ENCODE assay signal across 11 cellular contexts in the genomic region with DNA sequence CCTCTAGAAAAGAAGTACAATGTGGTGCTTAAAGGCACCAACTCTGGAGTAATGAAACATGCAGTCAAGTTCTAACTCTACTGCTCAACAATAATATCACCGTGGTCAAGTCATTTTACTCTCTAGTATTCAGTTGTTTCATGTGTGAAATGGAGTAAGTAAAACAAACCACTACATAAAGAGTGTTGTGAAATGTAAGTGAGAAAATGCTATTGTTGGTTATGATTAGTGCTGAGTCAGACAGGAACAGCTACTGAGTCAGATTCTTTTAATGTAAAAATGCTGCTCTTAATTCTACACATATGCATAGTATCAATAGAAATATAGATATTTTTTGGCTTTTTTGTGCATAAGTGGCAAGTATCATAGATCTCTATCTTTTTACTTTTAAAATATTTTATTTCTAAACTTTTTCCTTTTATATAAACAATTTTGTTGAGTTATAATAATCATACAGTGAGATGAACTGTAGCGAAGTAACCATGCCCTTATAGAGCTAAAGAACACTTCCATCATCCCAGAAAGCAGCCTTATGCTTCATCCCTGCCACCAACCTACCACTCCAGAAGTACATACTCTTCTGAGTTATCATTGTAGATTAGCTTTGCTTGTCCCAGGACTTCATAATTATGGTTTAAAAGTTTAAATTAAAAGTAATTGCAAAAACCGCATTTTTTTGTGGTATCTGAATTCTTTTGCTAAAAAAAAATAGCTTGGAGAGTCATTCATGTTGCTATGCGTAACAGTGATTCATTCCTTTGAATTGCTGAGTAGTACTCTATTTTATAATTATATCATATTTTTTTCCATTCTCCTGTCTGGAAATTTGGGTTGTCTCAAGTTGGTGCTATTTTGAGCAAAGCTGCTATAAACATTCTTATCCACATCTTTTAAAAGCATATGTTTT.
A peak's percentile ranks its signal among the peaks of the same experiment; 100 is the strongest.
DNase-seq lines count a peak whose midpoint lies in the region; ATAC-seq and FAIRE-seq lines count a peak whose summit lies in the region.
"Had no signal": no experiment of that assay in that cellular context is flagged by ENCODE, and none has a peak within 500 bp of the region (broad histone marks: within the 10 kb centered on the region; RNA-seq: fewer than 3 reads in every experiment).

No MANE protein-coding gene starts in this region.

- peak; percentile 71 for FAIRE-seq in GM18507 (lab: Jason Lieb, UNC)

- no peaks in the 10 kb centered on the region for H3K9me3 ChIP-seq in naive thymus-derived CD4-positive, alpha-beta T cell (ENCODE audit: control insufficient read depth in 2 of 3, low read length in 3 of 3)
- H3K9me3 ChIP-seq: lower lobe of right lung had no signal

- H3K27me3 ChIP-seq in naive thymus-derived CD4-positive, alpha-beta T cell (ENCODE audit: control insufficient read depth in 2 of 2, insufficient read depth in 2 of 2, low read length in 2 of 2) = no peaks in the 10 kb centered on the region

- H3K36me3 Mint-ChIP-seq in naive thymus-derived CD4-positive, alpha-beta T cell = peaks cover 0 to 12% (median 5%) of the 10 kb centered on the region in 5 donors

- H3K27me3 Mint-ChIP-seq in naive thymus-derived CD4-positive, alpha-beta T cell = no peaks in the 10 kb centered on the region

- no peak overlapping the region for H3K27ac Mint-ChIP-seq in naive thymus-derived CD4-positive, alpha-beta T cell

- intact Hi-C loops in naive thymus-derived CD4-positive, alpha-beta T cell (cut with micrococcal nuclease) = no loop called here

- H3K9me3 Mint-ChIP-seq in naive thymus-derived CD4-positive, alpha-beta T cell = peaks cover 2 to 27% (median 12%) of the 10 kb centered on the region in 11 donors

- CTCF ChIA-PET in naive thymus-derived CD4-positive, alpha-beta T cell (lab: Charles Lee) = interaction anchor here (0.8 kb wide), 1 partner anchor 20 kb away, joined by 3 read pairs; no protein-coding TSS in a partner anchor

- no peak overlapping the region for H3K4me3 ChIP-seq in naive thymus-derived CD4-positive, alpha-beta T cell (ENCODE audit: low read length)
- H3K4me3 ChIP-seq: lower lobe of right lung had no signal

- no peaks in the 10 kb centered on the region for H3K36me3 ChIP-seq in naive thymus-derived CD4-positive, alpha-beta T cell (ENCODE audit: control insufficient read depth in 2 of 3, insufficient read depth in 3 of 3, low read length in 3 of 3)
- H3K36me3 ChIP-seq: lower lobe of right lung had no signal

- DNase-seq in GM18507 (ENCODE audit: extremely low spot score, insufficient read length, low read depth) (no peak), amniotic epithelial cell (ENCODE audit: low read depth) (peak; percentile 75), KG1 (lab: John Stamatoyannopoulos, UW) (no peak), COLO668 (lab: John Stamatoyannopoulos, UW; ENCODE audit: unreplicated experiment) (no peak)
- no peak for DNase-seq in naive thymus-derived CD4-positive, alpha-beta T cell
- no peak for DNase-seq in activated CD8-positive, alpha-beta memory T cell treated with anti-CD3 and anti-CD28 coated beads for 24 hours
- no peak for DNase-seq in activated CD4-positive, alpha-beta T cell treated with anti-CD3 and anti-CD28 coated beads, Interleukin-2, amount 50 U/mL, for 4 hours
- DNase-seq: activated T-cell treated with anti-CD3 and anti-CD28 coated beads, Interleukin-2, amount 50 U/mL, for 1 hour; lower lobe of right lung; NCI-H1092 treated with DMSO at 0.1 percent for 48 hours had no signal

- H3K4me1 ChIP-seq in naive thymus-derived CD4-positive, alpha-beta T cell (ENCODE audit: control insufficient read depth in 2 of 2, insufficient read depth in 2 of 2, low read length in 2 of 2) = no peaks in the 10 kb centered on the region
- H3K4me1 ChIP-seq: lower lobe of right lung had no signal

- peaks cover 0 to 8% (median 0%) of the 10 kb centered on the region in 7 donors for H3K4me1 Mint-ChIP-seq in naive thymus-derived CD4-positive, alpha-beta T cell

- H3K4me3 Mint-ChIP-seq in naive thymus-derived CD4-positive, alpha-beta T cell = no peak overlapping the region

- peak; percentile 61 for ATAC-seq in HG03039 (IDR thresholded peaks at IDR 0.05; ENCODE audit: unreplicated experiment)
- ATAC-seq in naive thymus-derived CD4-positive, alpha-beta T cell = peak; percentile 53
- ATAC-seq: lower lobe of right lung had no signal

- POLR2A ChIA-PET in naive thymus-derived CD4-positive, alpha-beta T cell (lab: Charles Lee) = no interaction called here

- H3K27ac ChIP-seq in naive thymus-derived CD4-positive, alpha-beta T cell (ENCODE audit: low read depth, low read length) = no peak overlapping the region
- H3K27ac ChIP-seq: lower lobe of right lung had no signal
